ENCODE assay signal across 12 cellular contexts in the genomic region with DNA sequence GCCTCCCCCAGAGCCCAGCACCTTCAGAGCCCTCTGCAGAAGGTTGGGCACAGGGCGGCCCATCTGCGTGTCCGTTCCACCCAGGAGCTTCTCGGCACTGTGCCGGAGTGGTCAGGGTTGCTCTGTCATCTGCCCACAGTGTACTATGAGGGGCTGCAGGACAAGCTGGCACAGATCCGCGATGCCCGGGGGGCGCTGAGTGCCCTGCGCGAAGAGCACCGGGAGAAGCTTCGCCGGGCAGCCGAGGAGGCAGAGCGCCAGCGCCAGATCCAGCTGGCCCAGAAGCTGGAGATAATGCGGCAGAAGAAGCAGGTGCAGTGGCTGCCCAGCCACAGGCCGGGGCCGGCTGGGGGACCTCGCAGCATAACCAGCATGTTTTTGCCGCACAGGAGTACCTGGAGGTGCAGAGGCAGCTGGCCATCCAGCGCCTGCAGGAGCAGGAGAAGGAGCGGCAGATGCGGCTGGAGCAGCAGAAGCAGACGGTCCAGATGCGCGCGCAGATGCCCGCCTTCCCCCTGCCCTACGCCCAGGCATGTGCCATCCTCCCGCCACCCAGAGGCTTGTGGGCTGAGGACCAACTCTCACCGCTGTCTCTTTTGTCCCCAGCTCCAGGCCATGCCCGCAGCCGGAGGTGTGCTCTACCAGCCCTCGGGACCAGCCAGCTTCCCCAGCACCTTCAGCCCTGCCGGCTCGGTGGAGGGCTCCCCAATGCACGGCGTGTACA.
"Had no signal": no experiment of that assay in that cellular context is flagged by ENCODE, and none has a peak within 500 bp of the region (broad histone marks: within the 10 kb centered on the region; RNA-seq: fewer than 3 reads in every experiment).

No MANE protein-coding gene starts in this region.

- ATAC-seq: sciatic nerve, T-cell, upper lobe of right lung had no signal

- H3K4me3 ChIP-seq: ascending aorta, spleen, thoracic aorta, upper lobe of right lung had no signal

- H3K27me3 ChIP-seq: ascending aorta, spleen, upper lobe of right lung had no signal

- H3K27ac ChIP-seq: ascending aorta, spleen, thoracic aorta, upper lobe of right lung had no signal

- H3K4me1 ChIP-seq: ascending aorta had no signal

- DNase-seq: activated CD4-positive, CD25-positive, alpha-beta regulatory T cell treated with anti-CD3 and anti-CD28 coated beads, Interleukin-2, amount 50 U/mL, for 72 hours; activated naive CD4-positive, alpha-beta T cell treated with anti-CD3 and anti-CD28 coated beads, Interleukin-2, amount 10 ng/mL, durations not matched to agents 7 days and 5 days; hippocampal formation; kidney; mesendoderm; spleen; stimulated activated CD4-positive, alpha-beta T cell treated with anti-CD3 and anti-CD28 coated beads, Interleukin-1b, Interleukin-23, amount 100 ng/mL, for 48 hours; T-cell; upper lobe of right lung had no signal

- H3K9me3 ChIP-seq: ascending aorta, spleen, thoracic aorta, upper lobe of right lung had no signal
